Comparison of ENCODE assay signal across 1 cellular context in genomic region chr17:74943808-74944522, GRCh38.
A peak's percentile ranks its signal among the peaks of the same experiment; 100 is the strongest.
TF ChIP-seq lines count a peak whose summit lies in the region.

No MANE protein-coding gene starts in this region.

TF ChIP-seq in A549, 52 proteins besides CTCF, POLR2A, EP300 and RAD21:
- TF ChIP-seq ZNF302 (CRISPR knock-in tag; IDR thresholded peaks at IDR 0.05) (no peak), FOSL2 (IDR thresholded peaks at IDR 0.05) (no peak), FOSL2 (CRISPR knock-in tag; IDR thresholded peaks at IDR 0.05) (peak; percentile 78)
TF ChIP-seq in A549: peak in this region for 1.
